ENCODE assay signal across 15 cellular contexts in the genomic region with DNA sequence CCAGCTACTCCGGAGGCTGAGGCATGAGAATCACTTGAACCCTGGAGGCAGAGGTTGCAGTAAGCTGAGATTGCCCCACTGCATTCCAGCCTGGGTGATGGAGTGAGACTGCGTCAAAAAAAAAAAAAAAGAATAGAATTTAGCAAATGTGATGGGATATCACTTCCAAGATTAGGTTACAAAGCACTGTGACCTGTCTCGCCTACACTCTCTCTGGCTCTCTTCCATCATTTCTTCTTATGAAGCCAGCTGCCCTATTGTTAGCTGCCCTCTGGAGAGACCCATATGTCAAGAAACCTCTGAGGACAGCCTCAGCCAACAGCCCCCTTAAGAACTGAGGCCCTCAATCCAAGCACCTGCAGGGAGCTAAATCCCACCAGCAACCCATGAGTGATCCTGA.
"Had no signal": no experiment of that assay in that cellular context is flagged by ENCODE, and none has a peak within 500 bp of the region (broad histone marks: within the 10 kb centered on the region; RNA-seq: fewer than 3 reads in every experiment).

No MANE protein-coding gene starts in this region.

- H3K4me3 Mint-ChIP-seq: activated CD4-positive, alpha-beta memory T cell treated with anti-CD3 and anti-CD28 coated beads for 36 hours; activated naive CD8-positive, alpha-beta T cell treated with anti-CD3 and anti-CD28 coated beads, Interleukin-2, amount 50 U/mL, for 24 hours; activated T-cell treated with anti-CD3 and anti-CD28 coated beads, Interleukin-2, amount 50 U/mL, for 72 hours; naive thymus-derived CD8-positive, alpha-beta T cell; stimulated activated naive CD8-positive, alpha-beta T cell treated with anti-CD3 and anti-CD28 coated beads, Interleukin-15, Interleukin-2, amounts not matched to agents 100 ng/mL and 50 ng/mL, for 24 hours; T-cell had no signal

- H3K27ac Mint-ChIP-seq: activated CD4-positive, alpha-beta memory T cell treated with anti-CD3 and anti-CD28 coated beads for 36 hours; activated naive CD8-positive, alpha-beta T cell treated with anti-CD3 and anti-CD28 coated beads, Interleukin-2, amount 50 U/mL, for 24 hours; activated T-cell treated with anti-CD3 and anti-CD28 coated beads, Interleukin-2, amount 50 U/mL, for 72 hours; naive thymus-derived CD8-positive, alpha-beta T cell; stimulated activated naive CD8-positive, alpha-beta T cell treated with anti-CD3 and anti-CD28 coated beads, Interleukin-15, Interleukin-2, amounts not matched to agents 100 ng/mL and 50 ng/mL, for 24 hours; T-cell had no signal

- H3K9me3 ChIP-seq: gastroesophageal sphincter had no signal

- ATAC-seq: activated naive CD8-positive, alpha-beta T cell treated with anti-CD3 and anti-CD28 coated beads, Interleukin-2, amount 50 U/mL, for 24 hours; activated T-cell treated with anti-CD3 and anti-CD28 coated beads, Interleukin-2, amount 50 U/mL, for 72 hours; gastroesophageal sphincter; naive thymus-derived CD8-positive, alpha-beta T cell; T-cell had no signal

- H3K27me3 ChIP-seq: gastroesophageal sphincter had no signal

- H3K36me3 Mint-ChIP-seq: activated CD4-positive, alpha-beta memory T cell treated with anti-CD3 and anti-CD28 coated beads for 36 hours; naive thymus-derived CD8-positive, alpha-beta T cell had no signal

- H3K4me1 Mint-ChIP-seq: activated naive CD8-positive, alpha-beta T cell treated with anti-CD3 and anti-CD28 coated beads, Interleukin-2, amount 50 U/mL, for 24 hours had no signal

- H3K27me3 Mint-ChIP-seq: activated CD4-positive, alpha-beta memory T cell treated with anti-CD3 and anti-CD28 coated beads for 36 hours; activated naive CD8-positive, alpha-beta T cell treated with anti-CD3 and anti-CD28 coated beads, Interleukin-2, amount 50 U/mL, for 24 hours; naive thymus-derived CD8-positive, alpha-beta T cell; stimulated activated naive CD8-positive, alpha-beta T cell treated with anti-CD3 and anti-CD28 coated beads, Interleukin-15, Interleukin-2, amounts not matched to agents 100 ng/mL and 50 ng/mL, for 24 hours; T-cell had no signal

- H3K4me3 ChIP-seq: coronary artery, gastroesophageal sphincter had no signal

- H3K27ac ChIP-seq: gastroesophageal sphincter, VCaP had no signal

- H3K9me3 Mint-ChIP-seq: activated CD4-positive, alpha-beta memory T cell treated with anti-CD3 and anti-CD28 coated beads for 36 hours; activated naive CD8-positive, alpha-beta T cell treated with anti-CD3 and anti-CD28 coated beads, Interleukin-2, amount 50 U/mL, for 24 hours; activated T-cell treated with anti-CD3 and anti-CD28 coated beads, Interleukin-2, amount 50 U/mL, for 72 hours; naive thymus-derived CD8-positive, alpha-beta T cell; stimulated activated naive CD8-positive, alpha-beta T cell treated with anti-CD3 and anti-CD28 coated beads, Interleukin-15, Interleukin-2, amounts not matched to agents 100 ng/mL and 50 ng/mL, for 24 hours; T-cell had no signal

- DNase-seq: activated CD4-positive, alpha-beta memory T cell treated with anti-CD3 and anti-CD28 coated beads for 36 hours; activated naive CD4-positive, alpha-beta T cell; activated naive CD8-positive, alpha-beta T cell treated with anti-CD3 and anti-CD28 coated beads, Interleukin-2, amount 50 U/mL, for 24 hours; activated T-cell treated with anti-CD3 and anti-CD28 coated beads, Interleukin-2, amount 50 U/mL, for 72 hours; effector CD8-positive, alpha-beta T cell; hypothalamus; mammary epithelial cell; naive thymus-derived CD8-positive, alpha-beta T cell; stimulated activated CD4-positive, alpha-beta T cell treated with anti-CD3 and anti-CD28 coated beads, Interleukin-4, amount 100 ng/mL, for 1 hour; T-cell; T1000 had no signal
